ENCODE assay signal across 18 cellular contexts in the genomic region with DNA sequence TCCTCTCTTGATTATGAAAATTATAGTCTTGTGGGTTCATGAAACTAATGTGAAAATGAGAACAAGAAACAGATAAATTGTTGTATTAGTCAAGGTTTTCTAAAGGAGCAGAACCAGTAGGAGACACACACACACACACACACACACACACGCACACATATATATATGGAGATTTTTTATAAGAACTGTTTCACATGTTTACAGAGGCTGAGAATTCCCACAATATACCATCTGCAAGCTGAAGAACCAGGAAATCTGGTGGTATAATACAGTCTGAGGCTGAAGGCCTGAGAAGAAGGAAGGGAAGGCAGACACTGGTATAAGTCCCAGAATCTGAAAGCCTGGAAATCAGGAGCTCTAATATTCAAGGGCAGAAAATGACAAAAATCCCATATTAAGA.
DNase-seq lines count a peak whose midpoint lies in the region; ATAC-seq and TF ChIP-seq lines count a peak whose summit lies in the region.
"Had no signal": no experiment of that assay in that cellular context is flagged by ENCODE, and none has a peak within 500 bp of the region (broad histone marks: within the 10 kb centered on the region; RNA-seq: fewer than 3 reads in every experiment).

No MANE protein-coding gene starts in this region.

- ATAC-seq in DND-41 (ENCODE audit: insufficient read depth, low read depth) (no peak), left colon (peak; percentile 85), GM21723 (IDR thresholded peaks at IDR 0.05; ENCODE audit: unreplicated experiment) (no peak)
- ATAC-seq: CD8-positive, alpha-beta T cell had no signal

- no peaks in the 10 kb centered on the region for H4K20me1 ChIP-seq in DND-41 (ENCODE audit: insufficient read depth, low read length)
- no peaks in the 10 kb centered on the region for H4K20me1 ChIP-seq in Loucy (ENCODE audit: insufficient read depth, low read length, poor library complexity, severe bottlenecking)
- H4K20me1 ChIP-seq: BLaER1 had no signal

- TF ChIP-seq CTCF in DND-41 (IDR thresholded peaks at IDR 0.05; ENCODE audit: borderline replicate concordance, extremely low read depth, low read length, poor library complexity, severe bottlenecking) (no peak), Loucy (conservative IDR thresholded peaks at IDR 0.05; ENCODE audit: low read length) (no peak)

- peak overlapping the region; percentile 85 for H3K27ac ChIP-seq in DND-41 (ENCODE audit: low read length)
- H3K27ac ChIP-seq: 22Rv1, BLaER1, C4-2B had no signal

- H3K4me2 ChIP-seq in DND-41 (ENCODE audit: insufficient read depth, low read length), result no peak overlapping the region
- no peak overlapping the region for H3K4me2 ChIP-seq in Loucy (ENCODE audit: low read depth, low read length, poor library complexity, severe bottlenecking)
- H3K4me2 ChIP-seq: BLaER1 had no signal

- H3K9ac ChIP-seq in DND-41 (ENCODE audit: low read depth, low read length) (peak overlapping the region; percentile 54; the same call in 1 of the 2 replicates), Loucy (ENCODE audit: low read depth, low read length, poor library complexity, severe bottlenecking) (no peak overlapping the region)
- H3K9ac ChIP-seq: BLaER1 had no signal

- no peaks in the 10 kb centered on the region for H3F3A ChIP-seq in Loucy (ENCODE audit: low read depth)

- no peak for DNase-seq in DND-41
- DNase-seq in left colon, result no peak
- DNase-seq in NCI-H226, result no peak
- DNase-seq in NCI-H1105 treated with DMSO at 0.1 percent for 48 hours (lab: John Stamatoyannopoulos, UW), result no peak
- DNase-seq: CD4-positive, CD25-positive, alpha-beta regulatory T cell; CD8-positive, alpha-beta T cell; DMS153; DMS79; GF-D8; GOT3; HFFc6 had no signal

- H3K4me1 ChIP-seq in DND-41 (ENCODE audit: insufficient read depth, low read length), result peaks cover 51% of the 10 kb centered on the region
- peaks cover 16% of the 10 kb centered on the region for H3K4me1 ChIP-seq in Loucy (ENCODE audit: insufficient read depth, low read length, poor library complexity, severe bottlenecking)
- H3K4me1 ChIP-seq: BLaER1, Caco-2, HAP-1 had no signal

- no peaks in the 10 kb centered on the region for H3K36me3 ChIP-seq in DND-41 (ENCODE audit: insufficient read depth, low read length)
- no peaks in the 10 kb centered on the region for H3K36me3 ChIP-seq in Loucy (ENCODE audit: insufficient read depth, low read length)
- H3K36me3 ChIP-seq: BLaER1, HAP-1 had no signal

- H3K79me2 ChIP-seq in DND-41 (ENCODE audit: insufficient read depth, low read length), result no peaks in the 10 kb centered on the region
- no peaks in the 10 kb centered on the region for H3K79me2 ChIP-seq in Loucy (ENCODE audit: insufficient read depth, low read length)

- intact Hi-C loops in left colon (cut with DNase I, micrococcal nuclease), result no loop called here

- H3K9me2 ChIP-seq in Loucy (replicated peaks; ENCODE audit: low read depth, low read length), result no peaks in the 10 kb centered on the region

- H2AFZ ChIP-seq in DND-41 (ENCODE audit: low read depth, low read length) (peak overlapping the region; percentile 42), Loucy (ENCODE audit: low read length) (peak overlapping the region; percentile 60; the same call in 1 of the 2 replicates)

- no peaks in the 10 kb centered on the region for H3K27me3 ChIP-seq in DND-41 (ENCODE audit: insufficient read depth, low read length, poor library complexity)
- no peaks in the 10 kb centered on the region for H3K27me3 ChIP-seq in Loucy (ENCODE audit: insufficient read depth, low read length, poor library complexity, severe bottlenecking)
- H3K27me3 ChIP-seq: BLaER1 had no signal

- no peaks in the 10 kb centered on the region for H3K9me3 ChIP-seq in DND-41 (ENCODE audit: insufficient read depth, low read length, severe bottlenecking)
- no peaks in the 10 kb centered on the region for H3K9me3 ChIP-seq in Loucy (ENCODE audit: insufficient read depth, low read depth, low read length)
- H3K9me3 ChIP-seq: BLaER1, Caco-2, HAP-1 had no signal

- H3K4me3 ChIP-seq in DND-41 (ENCODE audit: low read depth in 1 of 2, low read length in 2 of 2) (no peak overlapping the region), Loucy (ENCODE audit: low read length, poor library complexity, severe bottlenecking) (no peak overlapping the region)
- H3K4me3 ChIP-seq: BLaER1, HAP-1 had no signal
